ENCODE assay signal across 20 cellular contexts in genomic region chr9:136247551-136247916, GRCh38. TPM values are rescaled to one million over a fixed set of nuclear protein-coding genes. Genes with fewer than 3 reads are reported as not detected.
DNase-seq lines count a peak whose midpoint lies in the region; FAIRE-seq and TF ChIP-seq lines count a peak whose summit lies in the region.
"Had no signal": no experiment of that assay in that cellular context is flagged by ENCODE, and none has a peak within 500 bp of the region (broad histone marks: within the 10 kb centered on the region; RNA-seq: fewer than 3 reads in every experiment).

No MANE protein-coding gene starts in this region.

- CTCF ChIA-PET in HEK293 (lab: Yijun Ruan, JAX): interaction anchor here (0.6 to 1.2 kb wide), 2 partner anchors 8 to 36 kb away, joined by 3 read pairs; no protein-coding TSS in a partner anchor

- no peaks in the 10 kb centered on the region for H3K36me3 ChIP-seq in BLaER1
- H3K36me3 ChIP-seq in HEK293 (ENCODE audit: control insufficient read depth in 2 of 2, insufficient read depth in 1 of 2, low read length in 2 of 2): no peaks in the 10 kb centered on the region

- H3K36me3 Mint-ChIP-seq in glutamatergic neuron (ENCODE audit: unreplicated experiment) (no peaks in the 10 kb centered on the region), progenitor cell of endocrine pancreas (ENCODE audit: insufficient read depth) (no peaks in the 10 kb centered on the region)

- in situ Hi-C loops in GM13977 (cut with MboI; ENCODE audit: low pct_unique_long_range_greater_than_20kb, low sequenced_read_pairs, unreplicated experiment) (no loop called here), G401 (cut with HindIII; ENCODE audit: low sequenced_read_pairs) (no loop called here)

- TF ChIP-seq CTCF in HEK293 (tag by site-specific recombination; IDR thresholded peaks at IDR 0.05) (no peak), glutamatergic neuron (IDR thresholded peaks at IDR 0.05; ENCODE audit: partially characterized antibody, unreplicated experiment) (no peak), progenitor cell of endocrine pancreas (IDR thresholded peaks at IDR 0.05; ENCODE audit: unreplicated experiment) (no peak), GM13977 (IDR thresholded peaks at IDR 0.05; ENCODE audit: extremely low read depth, insufficient read depth, missing control alignments) (no peak)

- peaks cover 29% of the 10 kb centered on the region for H4K20me1 ChIP-seq in BLaER1

- peaks cover 7% of the 10 kb centered on the region for H3K9me3 Mint-ChIP-seq in glutamatergic neuron (ENCODE audit: unreplicated experiment)
- no peaks in the 10 kb centered on the region for H3K9me3 Mint-ChIP-seq in progenitor cell of endocrine pancreas (ENCODE audit: low read depth)

- POLR2A ChIA-PET in HEK293 (lab: Yijun Ruan, JAX): interaction anchor here (1.1 kb wide), 1 partner anchor 20 kb away, joined by 5 read pairs; no protein-coding TSS in a partner anchor

- no peak overlapping the region for H3K27ac ChIP-seq in BLaER1
- H3K27ac ChIP-seq in HEK293 (ENCODE audit: extremely low read depth, low read depth, low read length): no peak overlapping the region

- H3K27me3 Mint-ChIP-seq in glutamatergic neuron (ENCODE audit: unreplicated experiment): peaks cover 14% of the 10 kb centered on the region
- peaks cover 20% of the 10 kb centered on the region for H3K27me3 Mint-ChIP-seq in progenitor cell of endocrine pancreas

- H3K4me3 Mint-ChIP-seq in glutamatergic neuron (ENCODE audit: unreplicated experiment) (peak overlapping the region; percentile 33), progenitor cell of endocrine pancreas (ENCODE audit: low read depth) (no peak overlapping the region)

- no peak overlapping the region for H3K9ac ChIP-seq in BLaER1
- H3K9ac ChIP-seq: SK-N-SH had no signal

- DNase-seq in glutamatergic neuron: no peak
- no peak for DNase-seq in progenitor cell of endocrine pancreas (ENCODE audit: low spot score, unreplicated experiment)
- DNase-seq in GM13977 (ENCODE audit: low spot score): no peak
- no peak for DNase-seq in G401 (ENCODE audit: low spot score)
- DNase-seq in RCC 7860 (ENCODE audit: low spot score): no peak
- DNase-seq: DMS153, DND-41, H7, NCI-H1092, NCI-H1417 treated with DMSO at 0.1 percent for 48 hours, NCI-H1694 treated with DMSO at 0.1 percent for 48 hours, NCI-H2081, NCI-H2227 treated with DMSO at 0.1 percent for 48 hours, NCI-H69, SK-N-SH had no signal

- H3K4me3 ChIP-seq in BLaER1 (no peak overlapping the region), HEK293 (ENCODE audit: low read depth, low read length) (no peak overlapping the region)

- H3K4me1 Mint-ChIP-seq in glutamatergic neuron (ENCODE audit: low read depth, unreplicated experiment) (peaks cover 43% of the 10 kb centered on the region), progenitor cell of endocrine pancreas (ENCODE audit: low read depth) (peaks cover 17% of the 10 kb centered on the region)

- H3K27me3 ChIP-seq in BLaER1: no peaks in the 10 kb centered on the region

- H3K4me2 ChIP-seq in BLaER1: peak overlapping the region; percentile 74
- H3K4me2 ChIP-seq: SK-N-SH had no signal

- H3K4me1 ChIP-seq in BLaER1 (peaks cover 82% of the 10 kb centered on the region), HEK293 (ENCODE audit: control insufficient read depth, insufficient read depth, low read length) (0 out of 2 replicates have a peak, but pooled peaks cover 2% of the 10 kb centered on the region)

- H3K9me3 ChIP-seq in BLaER1: no peaks in the 10 kb centered on the region
- H3K9me3 ChIP-seq in HEK293 (ENCODE audit: control insufficient read depth, insufficient read depth, low read depth, low read length): no peaks in the 10 kb centered on the region
- H3K9me3 ChIP-seq: SK-N-SH had no signal

- no peak for FAIRE-seq in RCC 7860 (lab: Jason Lieb, UNC)
- FAIRE-seq: A204.1, GM18507 had no signal

- H3K27ac Mint-ChIP-seq in glutamatergic neuron (ENCODE audit: unreplicated experiment) (no peak overlapping the region), progenitor cell of endocrine pancreas (peak overlapping the region; percentile 87)

TF ChIP-seq in HEK293, 187 proteins besides CTCF, POLR2A, EP300 and RAD21:
- no peak for TF ChIP-seq ZNF843 (tag by site-specific recombination; IDR thresholded peaks at IDR 0.05)
- TF ChIP-seq BCL6B (tag by site-specific recombination; IDR thresholded peaks at IDR 0.05): no peak
- peak; percentile 92 for TF ChIP-seq GLIS1 (tag by site-specific recombination; IDR thresholded peaks at IDR 0.05)
- TF ChIP-seq SCRT2 (tag by site-specific recombination; IDR thresholded peaks at IDR 0.05): peak; percentile 59; the same call in 1 of the 2 replicates
- peak; percentile 55 for TF ChIP-seq GLIS2 (tag by site-specific recombination; IDR thresholded peaks at IDR 0.05)

RNA-seq across cellular contexts. Expression of gene QSOX2, which starts 1.9 kb away (rescaled TPM):
- 21.2 TPM for total RNA-seq in glutamatergic neuron (ENCODE audit: unreplicated experiment)
- 24.0 and 24.1 TPM in 2 replicates for total RNA-seq in progenitor cell of endocrine pancreas
- 9.0 and 13.7 TPM in 2 replicates for total RNA-seq in G401 (2014; rRNA removed; shearing (Covaris generic))

RNA-seq across cellular contexts. Expression of gene LHX3, which starts 42.6 kb away (rescaled TPM):
- total RNA-seq in glutamatergic neuron (ENCODE audit: unreplicated experiment) (0.81 TPM), progenitor cell of endocrine pancreas (not detected in 2 replicates)
- not detected in 2 replicates for total RNA-seq in G401 (2014; rRNA removed; shearing (Covaris generic))
- total RNA-seq: HT-29 had no signal

RNA-seq across cellular contexts. Expression of gene CCDC187, which starts 56.4 kb away (rescaled TPM):
- total RNA-seq in glutamatergic neuron (ENCODE audit: unreplicated experiment) (15.8 TPM), progenitor cell of endocrine pancreas (1.2 and 1.4 TPM in 2 replicates)
- total RNA-seq in G401 (2014; rRNA removed; shearing (Covaris generic)): 0.55 and 0.61 TPM in 2 replicates
- total RNA-seq: H7 had no signal
